Comparison of ENCODE assay signal across 8 cellular contexts in the genomic region with DNA sequence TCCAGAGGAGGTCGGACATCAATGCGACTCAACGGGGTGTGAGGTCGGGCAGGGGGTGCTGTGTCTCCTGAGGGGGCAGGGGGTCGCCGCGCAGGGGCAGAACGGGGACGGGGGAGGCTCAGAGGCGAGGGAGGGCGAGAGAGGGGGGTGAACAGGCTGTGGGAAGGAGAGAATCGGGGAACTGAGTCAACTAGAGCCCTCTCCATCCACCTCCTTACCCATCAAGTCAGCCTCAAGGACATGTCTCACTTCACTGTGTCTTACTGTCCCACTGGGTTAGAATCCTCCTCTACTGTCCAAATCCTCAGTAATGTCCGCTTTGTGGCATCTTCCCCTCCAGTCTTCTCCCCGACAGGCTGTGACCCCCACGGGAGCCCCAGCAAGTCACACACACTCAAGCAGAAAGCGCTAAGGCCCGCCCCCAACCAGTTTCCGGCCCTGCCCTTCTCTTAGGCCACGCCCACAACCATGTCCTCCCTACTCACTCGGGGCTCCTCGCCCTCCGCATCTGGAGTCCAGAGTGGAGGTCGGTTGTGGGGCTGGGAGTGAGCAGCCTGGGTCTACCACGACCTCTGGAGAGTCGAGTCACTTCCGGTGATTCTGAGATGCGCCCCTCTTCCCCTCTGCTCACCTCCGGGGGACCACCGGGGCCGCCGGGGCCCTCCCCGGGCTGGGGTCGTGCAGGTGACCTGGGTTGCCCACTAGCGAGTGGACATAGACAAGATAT. TPM values are rescaled to one million over a fixed set of nuclear protein-coding genes. Genes with fewer than 3 reads are reported as not detected.
A peak's percentile ranks its signal among the peaks of the same experiment; 100 is the strongest.
DNase-seq lines count a peak whose midpoint lies in the region; ATAC-seq and TF ChIP-seq lines count a peak whose summit lies in the region.

No MANE protein-coding gene starts in this region.

- H3K4me3 Mint-ChIP-seq in T-cell: peak overlapping the region; percentile 81 to 87 (median 83)
- H3K4me3 Mint-ChIP-seq in activated naive CD8-positive, alpha-beta T cell treated with anti-CD3 and anti-CD28 coated beads for 36 hours: peak overlapping the region; percentile 86

- peak; percentile 54 for TF ChIP-seq POLR2A in GM18951 (IDR thresholded peaks at IDR 0.05; ENCODE audit: extremely low read depth, insufficient read depth, insufficient read length)

- H3K4me1 Mint-ChIP-seq in T-cell: peaks cover 3 to 6% (median 6%) of the 10 kb centered on the region in 3 donors
- no peaks in the 10 kb centered on the region for H3K4me1 Mint-ChIP-seq in activated naive CD8-positive, alpha-beta T cell treated with anti-CD3 and anti-CD28 coated beads for 36 hours

- no peaks in the 10 kb centered on the region for H3K36me3 Mint-ChIP-seq in T-cell
- no peaks in the 10 kb centered on the region for H3K36me3 Mint-ChIP-seq in activated naive CD8-positive, alpha-beta T cell treated with anti-CD3 and anti-CD28 coated beads for 36 hours

- no peaks in the 10 kb centered on the region for H3K27me3 Mint-ChIP-seq in T-cell
- no peaks in the 10 kb centered on the region for H3K27me3 Mint-ChIP-seq in activated naive CD8-positive, alpha-beta T cell treated with anti-CD3 and anti-CD28 coated beads for 36 hours

- POLR2A ChIA-PET in T-cell (lab: Charles Lee): no interaction called here

- no peaks in the 10 kb centered on the region for H3K9me3 Mint-ChIP-seq in T-cell
- no peaks in the 10 kb centered on the region for H3K9me3 Mint-ChIP-seq in activated naive CD8-positive, alpha-beta T cell treated with anti-CD3 and anti-CD28 coated beads for 36 hours

- H3K27ac Mint-ChIP-seq in T-cell: peak overlapping the region in 1 of 2 donors; percentile 62
- peak overlapping the region; percentile 77 for H3K27ac Mint-ChIP-seq in activated naive CD8-positive, alpha-beta T cell treated with anti-CD3 and anti-CD28 coated beads for 36 hours

- ATAC-seq in T-cell (replicated peaks in 1 of 4): peak; percentile 82 to 92 (median 89)
- ATAC-seq in GM18907 (IDR thresholded peaks at IDR 0.05; ENCODE audit: unreplicated experiment): no peak
- no peak for ATAC-seq in HG03565 (IDR thresholded peaks at IDR 0.05; ENCODE audit: unreplicated experiment)
- no peak for ATAC-seq in GM19395 (IDR thresholded peaks at IDR 0.05; ENCODE audit: unreplicated experiment)

- DNase-seq in T-cell (peak; percentile 49 to 86 (median 74)), GM19240 (ENCODE audit: insufficient read length, low spot score) (no peak)
- peak; percentile 79 for DNase-seq in activated naive CD8-positive, alpha-beta T cell treated with anti-CD3 and anti-CD28 coated beads for 36 hours
- DNase-seq in stimulated activated CD4-positive, alpha-beta T cell treated with anti-CD3 and anti-CD28 coated beads, Interleukin-12 subunit alpha, Interleukin-12 subunit beta, amount 100 ng/mL, for 4 hours: peak; percentile 79

- CTCF ChIA-PET in T-cell (lab: Charles Lee): interaction anchor here in 1 of 2 donors (0.7 kb wide), 1 partner anchor 856 kb away, joined by 4 read pairs; no protein-coding TSS in a partner anchor

- in situ Hi-C loops in GM18951 (cut with MboI; ENCODE audit: low sequenced_read_pairs, unreplicated experiment): no loop called here

RNA-seq across cellular contexts. Expression of gene PLEKHA4, which starts 9.3 kb away (rescaled TPM):
- 10 to 100 TPM in 1 of 5 donors, 1 to 10 TPM in 4; 2.7 to 11.8 (median 5.2) TPM for total RNA-seq in T-cell
- total RNA-seq in activated naive CD8-positive, alpha-beta T cell treated with anti-CD3 and anti-CD28 coated beads for 36 hours: 1 to 10 TPM; 5.8 to 7.6 TPM

RNA-seq across cellular contexts. Expression of gene PPP1R15A, which starts 13.1 kb away (rescaled TPM):
- 100 to 1,000 TPM in 2 of 5 donors, 10 to 100 TPM in 3; 74.4 to 713 (median 93.6) TPM for total RNA-seq in T-cell
- 10 to 100 TPM; 60.8 to 65.4 TPM for total RNA-seq in activated naive CD8-positive, alpha-beta T cell treated with anti-CD3 and anti-CD28 coated beads for 36 hours

RNA-seq across cellular contexts. Expression of gene HSD17B14, which starts 22.9 kb away (rescaled TPM):
- 1 to 10 TPM in 2 of 5 donors, under 1 TPM in 2, not detected in 1; 0.58 to 2.1 (median 1.1) TPM for total RNA-seq in T-cell
- total RNA-seq in activated naive CD8-positive, alpha-beta T cell treated with anti-CD3 and anti-CD28 coated beads for 36 hours: under 1 TPM; 0.35 to 0.66 TPM

RNA-seq across cellular contexts. Expression of gene TULP2, which starts 39.4 kb away (rescaled TPM):
- total RNA-seq in T-cell: under 1 TPM in 1 of 5 donors, not detected in 4; 0.26 TPM
- total RNA-seq in activated naive CD8-positive, alpha-beta T cell treated with anti-CD3 and anti-CD28 coated beads for 36 hours: under 1 TPM; 0.12 to 0.16 TPM

RNA-seq across cellular contexts. Expression of gene NUCB1, which starts 41.0 kb away (rescaled TPM):
- 100 to 1,000 TPM; 122 to 177 (median 165) TPM for total RNA-seq in T-cell
- 10 to 100 TPM; 90.6 to 91.7 TPM for total RNA-seq in activated naive CD8-positive, alpha-beta T cell treated with anti-CD3 and anti-CD28 coated beads for 36 hours

Comparison
In these comparisons a context has a peak if more than half of its experiments do, and no peak if none do; other contexts are left out.
1. ATAC-seq: peak in T-cell (4 of 4); none in GM18907 (single experiment), HG03565 (single experiment) and GM19395 (single experiment).